ENCODE assay signal across 26 cellular contexts in genomic region chr6:33459226-33459625, GRCh38. TPM values are rescaled to one million over a fixed set of nuclear protein-coding genes. Genes with fewer than 3 reads are reported as not detected.
A peak's percentile ranks its signal among the peaks of the same experiment; 100 is the strongest.
DNase-seq lines count a peak whose midpoint lies in the region; ATAC-seq, FAIRE-seq and TF ChIP-seq lines count a peak whose summit lies in the region.
"Had no signal": no experiment of that assay in that cellular context is flagged by ENCODE, and none has a peak within 500 bp of the region (broad histone marks: within the 10 kb centered on the region; RNA-seq: fewer than 3 reads in every experiment).

No MANE protein-coding gene starts in this region.

- peak overlapping the region; percentile 11 for H3K4me3 Mint-ChIP-seq in CD4-positive, alpha-beta T cell
- H3K4me3 Mint-ChIP-seq: B cell; CD4-positive, alpha-beta memory T cell had no signal

- no peak for FAIRE-seq in A549 (lab: Jason Lieb, UNC)
- FAIRE-seq in endothelial cell of umbilical vein (lab: Jason Lieb, UNC), result no peak
- FAIRE-seq: A204.1, D721Med, GM12878, GM12892, GM18507 had no signal

- no peak overlapping the region for H3K27ac Mint-ChIP-seq in CD4-positive, alpha-beta T cell
- H3K27ac Mint-ChIP-seq: B cell had no signal

- H3K9me3 Mint-ChIP-seq in CD4-positive, alpha-beta T cell, result no peaks in the 10 kb centered on the region
- H3K9me3 Mint-ChIP-seq: CD4-positive, alpha-beta memory T cell; CD8-positive, alpha-beta memory T cell had no signal

- no peaks in the 10 kb centered on the region for H3K36me3 ChIP-seq in endothelial cell of umbilical vein (ENCODE audit: control insufficient read depth in 2 of 2, extremely low read depth in 1 of 2, insufficient read depth in 2 of 2, low read length in 2 of 2)

- CTCF ChIA-PET in A549 (lab: Yijun Ruan, JAX), result interaction anchor here (2.2 kb wide), 1 partner anchor 33 kb away, joined by 7 read pairs; no protein-coding TSS in a partner anchor
- CTCF ChIA-PET in CD4-positive, alpha-beta T cell (lab: Charles Lee), result no interaction called here
- CTCF ChIA-PET in endothelial cell of umbilical vein (lab: Charles Lee), result interaction anchor here (1.1 kb wide), 1 partner anchor 11 kb away, joined by 3 read pairs; no protein-coding TSS in a partner anchor

- peaks cover 21% of the 10 kb centered on the region for H3K4me1 Mint-ChIP-seq in CD4-positive, alpha-beta T cell (ENCODE audit: low read depth)

- no peak for ATAC-seq in A549
- no peak for ATAC-seq in CD4-positive, alpha-beta T cell (ENCODE audit: poor library complexity)
- ATAC-seq in GM21360 (IDR thresholded peaks at IDR 0.05; ENCODE audit: unreplicated experiment), result no peak
- ATAC-seq: GM12878 had no signal

- no peak for TF ChIP-seq POLR2A in A549 (IDR thresholded peaks at IDR 0.05; ENCODE audit: low read length)
- TF ChIP-seq POLR2A in endothelial cell of umbilical vein (IDR thresholded peaks at IDR 0.05; ENCODE audit: low read depth, low read length), result no peak

- no peak for TF ChIP-seq RAD21 in A549 (conservative IDR thresholded peaks at IDR 0.05 in 1 of 2, IDR thresholded peaks at IDR 0.05 in 1 of 2)

- no peak for TF ChIP-seq EP300 in A549 (IDR thresholded peaks at IDR 0.05)

- no peak overlapping the region for H2AFZ ChIP-seq in endothelial cell of umbilical vein (ENCODE audit: low read depth, low read length)

- DNase-seq in A549 (ENCODE audit: low read depth in 1 of 2, low spot score in 1 of 2), result no peak
- no peak for DNase-seq in CD4-positive, alpha-beta T cell
- DNase-seq in endothelial cell of umbilical vein (ENCODE audit: low read depth, low spot score), result no peak
- DNase-seq in pons (ENCODE audit: low spot score), result no peak
- DNase-seq in DMS114 treated with DMSO at 0.1 percent for 48 hours (lab: John Stamatoyannopoulos, UW; ENCODE audit: unreplicated experiment), result no peak
- DNase-seq: 8988T; AML-193; Calu3; CD4-positive, alpha-beta memory T cell; CD8-positive, alpha-beta memory T cell; COR-L47; DMS153; DMS53; DMS79; DND-41; EL; GDM1 had no signal

- H3K79me2 ChIP-seq in endothelial cell of umbilical vein (ENCODE audit: control insufficient read depth, insufficient read depth, low read length), result no peaks in the 10 kb centered on the region

- H3K27me3 ChIP-seq in CD4-positive, alpha-beta T cell (ENCODE audit: control insufficient read depth, insufficient read depth, low read length), result no peaks in the 10 kb centered on the region
- peaks cover 0 to 4% of the 10 kb centered on the region in 2 experiments for H3K27me3 ChIP-seq in endothelial cell of umbilical vein (ENCODE audit: control insufficient read depth in 2 of 2, insufficient read depth in 2 of 2, low read length in 2 of 2)
- H3K27me3 ChIP-seq: BLaER1 treated with 17β-estradiol and CSF1 and Interleukin-3, amounts not matched to agents 10 nM and 100 nM had no signal

- intact Hi-C loops in CD4-positive, alpha-beta T cell (cut with DNase I, micrococcal nuclease), result loop anchor here in 1 of 2 experiments (10.0 kb wide), 1 partner anchor 236 kb away; no protein-coding TSS in a partner anchor
- intact Hi-C loops in endothelial cell of umbilical vein (cut with micrococcal nuclease), result no loop called here

- H3K9ac ChIP-seq in endothelial cell of umbilical vein (replicated peaks; ENCODE audit: extremely low read depth, insufficient read depth, low read length), result no peak overlapping the region
- H3K9ac ChIP-seq: BLaER1 treated with 17β-estradiol and CSF1 and Interleukin-3, amounts not matched to agents 10 nM and 100 nM had no signal

- H3K4me1 ChIP-seq in A549 (peaks cover 4% of the 10 kb centered on the region; the same call in 1 of the 3 replicates), endothelial cell of umbilical vein (ENCODE audit: control insufficient read depth, extremely low read depth, insufficient read depth, low read length) (peaks cover 3% of the 10 kb centered on the region)

- no peak overlapping the region for H3K27ac ChIP-seq in A549
- H3K27ac ChIP-seq in CD4-positive, alpha-beta T cell (ENCODE audit: low read depth, low read length), result no peak overlapping the region
- no peak overlapping the region for H3K27ac ChIP-seq in endothelial cell of umbilical vein (ENCODE audit: insufficient read depth, low read depth, low read length)
- H3K27ac ChIP-seq: BLaER1 treated with 17β-estradiol and CSF1 and Interleukin-3, amounts not matched to agents 10 nM and 100 nM; C4-2B had no signal

- WGBS in A549 (ENCODE audit: missing lambda C conversion rate), result 69% methylated on average over 2 of the region's 2 CpGs

- dilution Hi-C loops in endothelial cell of umbilical vein (cut with MboI; ENCODE audit: extremely low pct_ligation_motif_present, low sequenced_read_pairs), result no loop called here

- no peaks in the 10 kb centered on the region for H3K9me3 ChIP-seq in A549
- H3K9me3 ChIP-seq in CD4-positive, alpha-beta T cell (ENCODE audit: control insufficient read depth, low read length), result no peaks in the 10 kb centered on the region
- no peaks in the 10 kb centered on the region for H3K9me3 ChIP-seq in endothelial cell of umbilical vein (replicated peaks; ENCODE audit: control insufficient read depth, insufficient read depth, low read length)

- H3K36me3 Mint-ChIP-seq in CD4-positive, alpha-beta T cell (ENCODE audit: low read depth), result peaks cover 25% of the 10 kb centered on the region

- H3K4me3 ChIP-seq in A549 (no peak overlapping the region), endothelial cell of umbilical vein (replicated peaks in 1 of 3; ENCODE audit: insufficient read depth in 1 of 3, low read depth in 1 of 3, low read length in 3 of 3) (no peak overlapping the region)
- H3K4me3 ChIP-seq: BLaER1 treated with 17β-estradiol and CSF1 and Interleukin-3, amounts not matched to agents 10 nM and 100 nM; GM12878 had no signal

- no peaks in the 10 kb centered on the region for H3K9me1 ChIP-seq in endothelial cell of umbilical vein (replicated peaks; ENCODE audit: control insufficient read depth, extremely low read depth, insufficient read depth, low read length)

- H3K4me2 ChIP-seq in A549 (no peak overlapping the region), endothelial cell of umbilical vein (ENCODE audit: insufficient read depth, low read length) (no peak overlapping the region)
- H3K4me2 ChIP-seq: BLaER1 treated with 17β-estradiol and CSF1 and Interleukin-3, amounts not matched to agents 10 nM and 100 nM had no signal

- no TSS peak for BruUV-seq in endothelial cell of umbilical vein (replicated peaks; lab: Mats Ljungman, UMichigan)

- no peaks in the 10 kb centered on the region for H4K20me1 ChIP-seq in endothelial cell of umbilical vein (replicated peaks; ENCODE audit: control insufficient read depth, extremely low read depth, insufficient read depth, low read length)

- POLR2A ChIA-PET in A549 (lab: Yijun Ruan, JAX), result no interaction called here
- POLR2A ChIA-PET in CD4-positive, alpha-beta T cell (lab: Charles Lee), result no interaction called here
- POLR2A ChIA-PET in endothelial cell of umbilical vein (lab: Charles Lee), result no interaction called here

- TF ChIP-seq CTCF in A549 (IDR thresholded peaks at IDR 0.05), result no peak
- TF ChIP-seq CTCF in CD4-positive, alpha-beta T cell (IDR thresholded peaks at IDR 0.05), result no peak
- no peak for TF ChIP-seq CTCF in endothelial cell of umbilical vein (IDR thresholded peaks at IDR 0.05; ENCODE audit: extremely low read depth in 1 of 2, insufficient read depth in 1 of 2, low read depth in 1 of 2, low read length in 2 of 2)

- H3K27me3 Mint-ChIP-seq in CD4-positive, alpha-beta T cell, result no peaks in the 10 kb centered on the region
- H3K27me3 Mint-ChIP-seq: B cell had no signal

RNA-seq across cellular contexts. Expression of gene ZBTB9, which starts 4.8 kb away (rescaled TPM):
- polyA plus RNA-seq in A549 (2011; rRNA removed), result 6.9 and 9.5 TPM in 2 replicates
- polyA plus RNA-seq in A549 (2012; cell fraction: cytosol; rRNA removed), result 3.2 and 4.1 TPM in 2 replicates
- polyA plus RNA-seq in A549 (2012; cell fraction: nucleus; rRNA removed), result 7.9 and 9.2 TPM in 2 replicates
- 9.1 to 9.9 TPM (median 9.5 TPM) in 3 replicates for polyA plus RNA-seq in A549 (2017; fragmentation: RNase III; extraction: RNeasy Plus Mini Kit Qiagen cat#74134 plus additional on column Dnase treatment)
- polyA minus RNA-seq in A549 (2011; rRNA and poly(A)+ RNA removed), result 13.9 and 18.0 TPM in 2 replicates
- total RNA-seq in CD4-positive, alpha-beta T cell, result 1 to 10 TPM; 5.5 to 5.7 TPM
- total RNA-seq in endothelial cell of umbilical vein, result 8.0 and 8.7 TPM in 2 replicates
- polyA plus RNA-seq in endothelial cell of umbilical vein, result 4.7 and 4.9 TPM in 2 replicates
- polyA plus RNA-seq in endothelial cell of umbilical vein (2011; cell fraction: cytosol; rRNA removed), result 3.5 and 3.7 TPM in 2 replicates
- 7.2 and 7.5 TPM in 2 replicates for polyA plus RNA-seq in endothelial cell of umbilical vein (2011; cell fraction: nucleus; rRNA removed)
- 6.0 and 7.5 TPM in 2 replicates for polyA plus RNA-seq in endothelial cell of umbilical vein (2012)
- polyA minus RNA-seq in endothelial cell of umbilical vein, result 8.0 and 9.0 TPM in 2 replicates
- polyA minus RNA-seq in endothelial cell of umbilical vein (2011; cell fraction: cytosol; rRNA and poly(A)+ RNA removed), result 11.2 TPM
- 2.1 and 3.5 TPM in 2 replicates for polyA minus RNA-seq in endothelial cell of umbilical vein (2011; cell fraction: nucleus; rRNA and poly(A)+ RNA removed)

RNA-seq across cellular contexts. Expression of gene SYNGAP1, which starts 39.4 kb away (rescaled TPM):
- polyA plus RNA-seq in A549 (2011; rRNA removed), result 2.2 and 3.6 TPM in 2 replicates
- 3.3 and 4.1 TPM in 2 replicates for polyA plus RNA-seq in A549 (2012; cell fraction: cytosol; rRNA removed)
- polyA plus RNA-seq in A549 (2012; cell fraction: nucleus; rRNA removed), result 15.8 and 16.4 TPM in 2 replicates
- polyA plus RNA-seq in A549 (2017; fragmentation: RNase III; extraction: RNeasy Plus Mini Kit Qiagen cat#74134 plus additional on column Dnase treatment), result 6.9 to 10.8 TPM (median 9.2 TPM) in 3 replicates
- 1.5 and 2.3 TPM in 2 replicates for polyA minus RNA-seq in A549 (2011; rRNA and poly(A)+ RNA removed)
- 10 to 100 TPM; 62.4 to 63.8 TPM for total RNA-seq in CD4-positive, alpha-beta T cell
- 14.3 and 15.1 TPM in 2 replicates for total RNA-seq in endothelial cell of umbilical vein
- 7.3 and 7.9 TPM in 2 replicates for polyA plus RNA-seq in endothelial cell of umbilical vein
- 3.2 and 3.9 TPM in 2 replicates for polyA plus RNA-seq in endothelial cell of umbilical vein (2011; cell fraction: cytosol; rRNA removed)
- 36.2 and 44.4 TPM in 2 replicates for polyA plus RNA-seq in endothelial cell of umbilical vein (2011; cell fraction: nucleus; rRNA removed)
- 6.4 and 10.8 TPM in 2 replicates for polyA plus RNA-seq in endothelial cell of umbilical vein (2012)
- polyA minus RNA-seq in endothelial cell of umbilical vein, result 6.2 and 9.3 TPM in 2 replicates
- 0.31 TPM for polyA minus RNA-seq in endothelial cell of umbilical vein (2011; cell fraction: cytosol; rRNA and poly(A)+ RNA removed)
- polyA minus RNA-seq in endothelial cell of umbilical vein (2011; cell fraction: nucleus; rRNA and poly(A)+ RNA removed), result 11.4 and 14.9 TPM in 2 replicates

RNA-seq across cellular contexts. Expression of gene CUTA, which starts 41.3 kb away (rescaled TPM):
- 98.9 and 106 TPM in 2 replicates for polyA plus RNA-seq in A549 (2011; rRNA removed)
- polyA plus RNA-seq in A549 (2012; cell fraction: cytosol; rRNA removed), result 203 and 209 TPM in 2 replicates
- 194 and 236 TPM in 2 replicates for polyA plus RNA-seq in A549 (2012; cell fraction: nucleus; rRNA removed)
- polyA plus RNA-seq in A549 (2017; fragmentation: RNase III; extraction: RNeasy Plus Mini Kit Qiagen cat#74134 plus additional on column Dnase treatment), result 171 to 175 TPM (median 172 TPM) in 3 replicates
- polyA minus RNA-seq in A549 (2011; rRNA and poly(A)+ RNA removed), result 52.4 and 69.0 TPM in 2 replicates
- 100 to 1,000 TPM; 176 to 185 TPM for total RNA-seq in CD4-positive, alpha-beta T cell
- total RNA-seq in endothelial cell of umbilical vein, result 133 TPM in 2 replicates
- polyA plus RNA-seq in endothelial cell of umbilical vein, result 202 and 241 TPM in 2 replicates
- polyA plus RNA-seq in endothelial cell of umbilical vein (2011; cell fraction: cytosol; rRNA removed), result 189 and 191 TPM in 2 replicates
- polyA plus RNA-seq in endothelial cell of umbilical vein (2011; cell fraction: nucleus; rRNA removed), result 92.8 and 109 TPM in 2 replicates
- 123 and 151 TPM in 2 replicates for polyA plus RNA-seq in endothelial cell of umbilical vein (2012)
- 90.1 and 102 TPM in 2 replicates for polyA minus RNA-seq in endothelial cell of umbilical vein
- 143 TPM for polyA minus RNA-seq in endothelial cell of umbilical vein (2011; cell fraction: cytosol; rRNA and poly(A)+ RNA removed)
- polyA minus RNA-seq in endothelial cell of umbilical vein (2011; cell fraction: nucleus; rRNA and poly(A)+ RNA removed), result 21.5 and 24.2 TPM in 2 replicates

RNA-seq across cellular contexts. Expression of gene PHF1, which starts 48.4 kb away (rescaled TPM):
- polyA plus RNA-seq in A549 (2011; rRNA removed) (14.0 and 21.2 TPM in 2 replicates), A549 (2017; fragmentation: RNase III; extraction: RNeasy Plus Mini Kit Qiagen cat#74134 plus additional on column Dnase treatment) (16.6 to 21.6 TPM (median 21.4 TPM) in 3 replicates), endothelial cell of umbilical vein (53.1 and 62.6 TPM in 2 replicates)
- 16.8 and 18.5 TPM in 2 replicates for polyA plus RNA-seq in A549 (2012; cell fraction: cytosol; rRNA removed)
- 69.5 and 80.6 TPM in 2 replicates for polyA plus RNA-seq in A549 (2012; cell fraction: nucleus; rRNA removed)
- 10.6 and 13.2 TPM in 2 replicates for polyA minus RNA-seq in A549 (2011; rRNA and poly(A)+ RNA removed)
- 100 to 1,000 TPM; 545 to 557 TPM for total RNA-seq in CD4-positive, alpha-beta T cell
- 28.8 and 32.5 TPM in 2 replicates for total RNA-seq in endothelial cell of umbilical vein
- polyA plus RNA-seq in endothelial cell of umbilical vein (2011; cell fraction: cytosol; rRNA removed), result 23.9 and 25.2 TPM in 2 replicates
- polyA plus RNA-seq in endothelial cell of umbilical vein (2011; cell fraction: nucleus; rRNA removed), result 186 and 227 TPM in 2 replicates
- polyA plus RNA-seq in endothelial cell of umbilical vein (2012), result 22.8 and 26.1 TPM in 2 replicates
- polyA minus RNA-seq in endothelial cell of umbilical vein, result 22.3 and 26.8 TPM in 2 replicates
- polyA minus RNA-seq in endothelial cell of umbilical vein (2011; cell fraction: cytosol; rRNA and poly(A)+ RNA removed), result 8.6 TPM
- 16.2 and 19.6 TPM in 2 replicates for polyA minus RNA-seq in endothelial cell of umbilical vein (2011; cell fraction: nucleus; rRNA and poly(A)+ RNA removed)
